ENCODE assay signal across 8 cellular contexts in the genomic region with DNA sequence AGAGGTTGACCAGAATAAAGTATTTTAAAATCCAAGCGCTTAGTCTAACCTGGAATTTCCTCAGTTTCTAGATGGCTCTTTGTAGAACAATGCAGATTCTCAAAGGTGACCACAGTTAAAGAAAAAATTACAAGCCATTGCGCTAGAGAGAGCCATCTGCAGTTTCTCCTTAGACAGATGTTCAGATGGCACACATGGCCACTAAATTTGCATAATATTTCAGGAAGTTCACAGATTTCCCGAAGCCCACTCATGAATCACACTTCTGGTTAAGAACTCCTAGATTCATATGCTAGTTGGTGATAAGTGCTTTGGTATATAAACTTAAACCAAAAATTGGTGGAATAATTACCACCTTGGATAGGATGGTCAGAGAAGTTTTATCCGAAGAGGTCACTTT. TPM values are rescaled to one million over a fixed set of nuclear protein-coding genes. Genes with fewer than 3 reads are reported as not detected.
DNase-seq lines count a peak whose midpoint lies in the region; ATAC-seq and TF ChIP-seq lines count a peak whose summit lies in the region.

No MANE protein-coding gene starts in this region.

- H3K27me3 ChIP-seq in kidney epithelial cell (ENCODE audit: control insufficient read depth, insufficient read depth, low read length): no peaks in the 10 kb centered on the region
- no peaks in the 10 kb centered on the region for H3K27me3 ChIP-seq in thoracic aorta (replicated peaks; ENCODE audit: insufficient read depth)

- H3K4me1 ChIP-seq in thoracic aorta (ENCODE audit: control insufficient read depth in 1 of 2, low read depth in 2 of 2): peaks cover 14 to 24% of the 10 kb centered on the region in 2 donors

- peak; percentile 15 for ATAC-seq in HG03354 (IDR thresholded peaks at IDR 0.05; ENCODE audit: poor library complexity, severe bottlenecking, unreplicated experiment)
- ATAC-seq in thoracic aorta (ENCODE audit: insufficient number of reproducible peaks, low FRiP score, low read depth): no peak

- H3K9me3 ChIP-seq in thoracic aorta: no peaks in the 10 kb centered on the region

- H3K4me3 ChIP-seq in GM12875 (ENCODE audit: low read depth, low read length): peak overlapping the region; percentile 91
- H3K4me3 ChIP-seq in kidney epithelial cell (ENCODE audit: low read depth, low read length): peak overlapping the region; percentile 82
- peak overlapping the region; percentile 89 for H3K4me3 ChIP-seq in thoracic aorta

- TF ChIP-seq CTCF in GM12875 (IDR thresholded peaks at IDR 0.05; ENCODE audit: borderline replicate concordance, insufficient read depth, low read depth, low read length) (no peak), kidney epithelial cell (IDR thresholded peaks at IDR 0.05; ENCODE audit: insufficient read depth, low read length, poor library complexity, severe bottlenecking) (no peak), thoracic aorta (IDR thresholded peaks at IDR 0.05) (no peak)

- peak overlapping the region; percentile 83 to 87 for H3K27ac ChIP-seq in thoracic aorta

- DNase-seq in amniotic epithelial cell (ENCODE audit: low read depth) (peak; percentile 18), kidney epithelial cell (ENCODE audit: low read depth) (no peak), thoracic aorta (ENCODE audit: low spot score) (no peak), NCI-H526 treated with DMSO at 0.1 percent for 48 hours (lab: John Stamatoyannopoulos, UW) (no peak), NK-92 (lab: John Stamatoyannopoulos, UW; ENCODE audit: unreplicated experiment) (no peak), DMS114 treated with DMSO at 0.1 percent for 48 hours (lab: John Stamatoyannopoulos, UW; ENCODE audit: unreplicated experiment) (no peak)

- H3K36me3 ChIP-seq in kidney epithelial cell (ENCODE audit: control insufficient read depth, insufficient read depth, low read length) (no peaks in the 10 kb centered on the region), thoracic aorta (no peaks in the 10 kb centered on the region)

RNA-seq across cellular contexts. Expression of gene AKAP3, which starts 0.8 kb away (rescaled TPM):
- 4.0 and 6.6 TPM in 2 replicates for total RNA-seq in kidney epithelial cell
- total RNA-seq in thoracic aorta: 1 to 10 TPM; 1.4 to 3.3 TPM

RNA-seq across cellular contexts. Expression of gene NDUFA9, which starts 0.8 kb away (rescaled TPM):
- total RNA-seq in kidney epithelial cell (66.0 and 73.7 TPM in 2 replicates), thoracic aorta (10 to 100 TPM; 41.2 to 54.9 TPM)
